Comparison of ENCODE assay signal across 8 cellular contexts in the genomic region with DNA sequence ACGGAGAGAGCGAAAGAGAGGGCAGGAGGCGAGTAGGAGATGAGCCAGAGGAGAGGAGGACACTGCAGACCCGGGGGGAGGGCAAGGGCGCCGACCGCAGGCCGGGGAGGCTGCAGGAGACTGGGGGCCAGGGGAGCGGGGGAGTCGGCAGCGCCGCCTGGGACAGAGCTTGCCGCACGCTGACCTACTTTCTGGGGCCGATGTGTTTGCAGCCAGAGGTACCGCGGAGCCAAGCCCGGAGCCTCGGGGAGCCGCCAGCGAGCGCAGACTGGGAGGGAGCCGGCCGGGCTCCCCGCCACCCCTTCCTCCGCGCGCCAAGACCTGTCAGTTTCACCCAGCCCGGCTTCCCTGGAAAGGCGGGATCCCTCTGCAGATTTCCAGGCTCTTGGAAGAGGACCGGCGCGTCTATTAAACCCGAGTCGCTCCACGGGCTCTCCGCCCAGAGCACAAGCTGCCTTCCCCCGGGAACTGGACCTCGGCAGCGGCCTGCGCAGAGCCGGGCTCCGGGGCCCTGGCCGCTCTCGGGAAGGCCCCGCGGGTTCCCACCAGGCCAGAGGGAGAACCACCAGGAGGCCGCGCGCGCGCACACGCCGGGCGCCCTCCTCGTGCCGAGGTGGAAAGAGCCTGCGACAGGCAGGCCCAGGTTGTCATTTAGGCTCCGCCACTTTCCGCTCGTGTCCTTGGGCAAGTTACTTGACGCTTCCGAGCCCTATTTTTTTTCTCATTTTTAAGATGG.
DNase-seq lines count a peak whose midpoint lies in the region; ATAC-seq and TF ChIP-seq lines count a peak whose summit lies in the region.

No MANE protein-coding gene starts in this region.

- no peaks in the 10 kb centered on the region for H3K9me3 ChIP-seq in sigmoid colon

- ATAC-seq in GM19463 (IDR thresholded peaks at IDR 0.05; ENCODE audit: unreplicated experiment): no peak
- ATAC-seq in GM18870 (IDR thresholded peaks at IDR 0.05; ENCODE audit: unreplicated experiment): no peak

- H3K27ac ChIP-seq in caudate nucleus (ENCODE audit: low read depth, low read length) (peak overlapping the region; percentile 60), sigmoid colon (peak overlapping the region; percentile 81 to 92 (median 89))

- H3K4me3 ChIP-seq in sigmoid colon: peak overlapping the region; percentile 29 to 51 (median 46)

- intact Hi-C loops in sigmoid colon (cut with DNase I): no loop called here

- H3K36me3 ChIP-seq in sigmoid colon: no peaks in the 10 kb centered on the region

- peaks cover 0 to 23% (median 16%) of the 10 kb centered on the region in 4 donors for H3K4me1 ChIP-seq in sigmoid colon

- TF ChIP-seq EP300 in sigmoid colon (IDR thresholded peaks at IDR 0.05): no peak

- H3K27me3 ChIP-seq in sigmoid colon: no peaks in the 10 kb centered on the region

- no peak for TF ChIP-seq POLR2A in sigmoid colon (IDR thresholded peaks at IDR 0.05)

- TF ChIP-seq CTCF in sigmoid colon (IDR thresholded peaks at IDR 0.05): no peak

- DNase-seq in DMS79 treated with DMSO at 0.1 percent for 48 hours (lab: John Stamatoyannopoulos, UW) (peak; percentile 9), DMS79 (lab: John Stamatoyannopoulos, UW) (no peak), NCI-H226 (peak; percentile 39), caudate nucleus (lab: John Stamatoyannopoulos, UW) (peak in 56 of 61 donors; percentile 15 to 81 (median 58)), iPS-NIHi11 (ENCODE audit: low spot score) (peak; percentile 69), sigmoid colon (peak; percentile 92)

- WGBS in sigmoid colon, 2 donors: 1 to 2% methylated on average over 63 of the region's 63 CpGs
